Comparison of ENCODE assay signal across 8 cellular contexts in the genomic region with DNA sequence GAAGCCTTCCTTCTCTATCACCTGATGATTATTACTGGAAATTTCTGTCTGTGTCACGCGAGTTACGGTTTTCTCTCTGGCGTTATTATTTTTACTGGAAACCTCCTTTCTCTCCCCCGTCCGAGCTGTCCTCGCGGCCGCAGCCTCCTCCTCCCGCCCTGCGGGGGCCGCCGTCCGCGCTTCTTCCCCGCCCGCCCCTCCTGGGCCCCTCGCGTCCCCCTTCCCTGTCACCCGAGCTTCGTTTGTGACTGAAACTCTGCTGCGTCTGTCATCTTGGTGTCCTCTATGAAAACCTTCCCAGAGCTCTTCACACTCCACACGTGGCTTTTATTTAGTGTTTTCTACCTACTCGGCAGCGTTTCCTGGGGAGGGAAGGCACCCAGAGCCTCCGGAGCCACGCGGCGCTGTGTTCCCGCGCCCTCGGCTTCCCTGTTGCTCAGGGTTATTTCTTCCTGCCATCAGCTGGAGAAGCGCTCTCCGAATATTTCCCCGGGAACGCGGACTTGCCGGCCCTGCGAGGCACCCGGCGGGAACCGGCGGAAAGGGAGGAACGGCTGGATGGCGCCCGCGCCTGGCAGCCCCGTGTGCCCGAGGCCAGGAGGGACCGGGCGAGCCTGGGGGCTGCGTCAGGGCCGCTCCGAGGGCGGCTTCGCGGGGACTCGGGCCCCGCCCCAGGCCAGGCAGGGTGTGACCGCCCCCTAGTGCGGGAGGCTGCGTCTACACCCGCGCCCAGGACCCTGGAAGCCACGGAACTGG. TPM values are rescaled to one million over a fixed set of nuclear protein-coding genes. Genes with fewer than 3 reads are reported as not detected.
DNase-seq lines count a peak whose midpoint lies in the region; ATAC-seq and TF ChIP-seq lines count a peak whose summit lies in the region.

No MANE protein-coding gene starts in this region.

- H3K9ac ChIP-seq in ES-I3 (ENCODE audit: low read depth, low read length), result peak overlapping the region; percentile 47

- peaks cover 28% of the 10 kb centered on the region for H3K27me3 Mint-ChIP-seq in activated CD4-positive, alpha-beta T cell treated with anti-CD3 and anti-CD28 coated beads, Interleukin-2, amount 10 ng/mL, durations not matched to agents 7 days and 5 days
- H3K27me3 Mint-ChIP-seq in neural crest cell (ENCODE audit: low read depth), result peaks cover 33% of the 10 kb centered on the region

- H3K4me3 Mint-ChIP-seq in activated CD4-positive, alpha-beta T cell treated with anti-CD3 and anti-CD28 coated beads, Interleukin-2, amount 10 ng/mL, durations not matched to agents 7 days and 5 days, result no peak overlapping the region
- peak overlapping the region; percentile 34 for H3K4me3 Mint-ChIP-seq in neural crest cell

- H3F3A ChIP-seq in PC-9 (ENCODE audit: insufficient read depth, low read depth), result no peaks in the 10 kb centered on the region; the same call in 1 of the 2 replicates

- H3K9me2 ChIP-seq in PC-9 (ENCODE audit: insufficient read depth), result no peaks in the 10 kb centered on the region

- ATAC-seq in GM21786 (IDR thresholded peaks at IDR 0.05; ENCODE audit: unreplicated experiment), result no peak

- DNase-seq in activated CD4-positive, alpha-beta T cell treated with anti-CD3 and anti-CD28 coated beads, Interleukin-2, amount 10 ng/mL, durations not matched to agents 7 days and 5 days, result peak; percentile 16
- DNase-seq in foreskin fibroblast, result peak in 1 of 2 donors; percentile 67
- peak; percentile 56 for DNase-seq in neural crest cell (ENCODE audit: low read depth, low spot score)
- no peak for DNase-seq in PC-9
- no peak for DNase-seq in foreskin melanocyte
- no peak for DNase-seq in inferior parietal cortex (ENCODE audit: extremely low spot score)

- H4K20me1 ChIP-seq in PC-9 (ENCODE audit: insufficient read depth), result peaks cover 3% of the 10 kb centered on the region; the same call in 1 of the 2 replicates

- no peak overlapping the region for H3K4me2 ChIP-seq in PC-9

- BruUV-seq in PC-9 (replicated peaks; lab: Mats Ljungman, UMichigan), result no TSS peak

- H3K27me3 ChIP-seq in PC-9 (ENCODE audit: insufficient read depth, low read depth), result peaks cover 13% of the 10 kb centered on the region; the same call in 1 of the 2 replicates

- POLR2A ChIA-PET in activated CD4-positive, alpha-beta T cell treated with anti-CD3 and anti-CD28 coated beads, Interleukin-2, amount 10 ng/mL, durations not matched to agents 7 days and 5 days (lab: Charles Lee), result no interaction called here
- POLR2A ChIA-PET in PC-9 (lab: Charles Lee; ENCODE audit: unreplicated experiment), result no interaction called here

- H3K4me3 ChIP-seq in foreskin fibroblast (ENCODE audit: low read depth in 1 of 2, low read length in 2 of 2) (peak overlapping the region; percentile 35 to 45), PC-9 (no peak overlapping the region)

- CTCF ChIA-PET in activated CD4-positive, alpha-beta T cell treated with anti-CD3 and anti-CD28 coated beads, Interleukin-2, amount 10 ng/mL, durations not matched to agents 7 days and 5 days (lab: Charles Lee), result no interaction called here
- CTCF ChIA-PET in PC-9 (lab: Charles Lee), result interaction anchor here (0.7 kb wide), 1 partner anchor 23 kb away, joined by 3 read pairs; no protein-coding TSS in a partner anchor

- H3K4me1 Mint-ChIP-seq in activated CD4-positive, alpha-beta T cell treated with anti-CD3 and anti-CD28 coated beads, Interleukin-2, amount 10 ng/mL, durations not matched to agents 7 days and 5 days, result peaks cover 13% of the 10 kb centered on the region
- peaks cover 15% of the 10 kb centered on the region for H3K4me1 Mint-ChIP-seq in neural crest cell

- no peaks in the 10 kb centered on the region for H3K36me3 ChIP-seq in ES-I3 (ENCODE audit: insufficient read depth, low read length)
- no peaks in the 10 kb centered on the region for H3K36me3 ChIP-seq in PC-9 (ENCODE audit: low read depth)

- TF ChIP-seq CTCF in foreskin fibroblast (IDR thresholded peaks at IDR 0.05; ENCODE audit: low read depth, low read length) (peak; percentile 22), neural crest cell (conservative IDR thresholded peaks at IDR 0.05) (peak; percentile 61), PC-9 (conservative IDR thresholded peaks at IDR 0.05) (no peak)

- H3K4me1 ChIP-seq in ES-I3 (ENCODE audit: insufficient read depth, low read length) (no peaks in the 10 kb centered on the region), PC-9 (replicated peaks; ENCODE audit: insufficient read depth) (0 out of 2 replicates have a peak, but pooled peaks cover 6% of the 10 kb centered on the region)

- intact Hi-C loops in PC-9 (cut with micrococcal nuclease; ENCODE audit: unreplicated experiment), result no loop called here

- H3K27ac ChIP-seq in PC-9, result no peak overlapping the region

- H3K36me3 Mint-ChIP-seq in activated CD4-positive, alpha-beta T cell treated with anti-CD3 and anti-CD28 coated beads, Interleukin-2, amount 10 ng/mL, durations not matched to agents 7 days and 5 days (ENCODE audit: low read depth), result no peaks in the 10 kb centered on the region
- no peaks in the 10 kb centered on the region for H3K36me3 Mint-ChIP-seq in neural crest cell (ENCODE audit: low read depth)

- no peak overlapping the region for H2AFZ ChIP-seq in PC-9

- H3K9me3 ChIP-seq in ES-I3 (ENCODE audit: control insufficient read depth, insufficient read depth, low read length), result no peaks in the 10 kb centered on the region
- H3K9me3 ChIP-seq in PC-9 (ENCODE audit: insufficient read depth, low read depth), result no peaks in the 10 kb centered on the region

- H3K9me3 Mint-ChIP-seq in activated CD4-positive, alpha-beta T cell treated with anti-CD3 and anti-CD28 coated beads, Interleukin-2, amount 10 ng/mL, durations not matched to agents 7 days and 5 days, result no peaks in the 10 kb centered on the region
- H3K9me3 Mint-ChIP-seq in neural crest cell, result no peaks in the 10 kb centered on the region

- H3K79me2 ChIP-seq in PC-9 (ENCODE audit: low read depth), result no peaks in the 10 kb centered on the region

- H3K27ac Mint-ChIP-seq in activated CD4-positive, alpha-beta T cell treated with anti-CD3 and anti-CD28 coated beads, Interleukin-2, amount 10 ng/mL, durations not matched to agents 7 days and 5 days, result no peak overlapping the region
- no peak overlapping the region for H3K27ac Mint-ChIP-seq in neural crest cell (ENCODE audit: unreplicated experiment)

RNA-seq across cellular contexts. Expression of gene TRIP13, which starts 33.9 kb away (rescaled TPM):
- 10 to 100 TPM; 33.4 to 38.6 TPM for total RNA-seq in activated CD4-positive, alpha-beta T cell treated with anti-CD3 and anti-CD28 coated beads, Interleukin-2, amount 10 ng/mL, durations not matched to agents 7 days and 5 days
- total RNA-seq in neural crest cell (27.6 and 32.6 TPM in 2 replicates), PC-9 (2021) (56.1 and 74.0 TPM in 2 replicates)

RNA-seq across cellular contexts. Expression of gene BRD9, which starts 34.0 kb away (rescaled TPM):
- total RNA-seq in activated CD4-positive, alpha-beta T cell treated with anti-CD3 and anti-CD28 coated beads, Interleukin-2, amount 10 ng/mL, durations not matched to agents 7 days and 5 days, result 10 to 100 TPM; 52.7 to 59.1 TPM
- 77.3 and 80.1 TPM in 2 replicates for total RNA-seq in neural crest cell
- 102 and 112 TPM in 2 replicates for total RNA-seq in PC-9 (2021)

Comparison
In these comparisons a context has a peak if more than half of its experiments do, and no peak if none do; other contexts are left out.
1. DNase-seq: peak in activated CD4-positive, alpha-beta T cell treated with anti-CD3 and anti-CD28 coated beads, Interleukin-2, amount 10 ng/mL, durations not matched to agents 7 days and 5 days (single experiment) and neural crest cell (single experiment); none in PC-9 (0 of 2), foreskin melanocyte (single experiment) and inferior parietal cortex (single experiment).